21 cellular contexts compared by ENCODE assay signal in genomic region chr11:38014405-38014804, GRCh38.
DNase-seq lines count a peak whose midpoint lies in the region; ATAC-seq and TF ChIP-seq lines count a peak whose summit lies in the region.
"Had no signal": no experiment of that assay in that cellular context is flagged by ENCODE, and none has a peak within 500 bp of the region (broad histone marks: within the 10 kb centered on the region; RNA-seq: fewer than 3 reads in every experiment).

No MANE protein-coding gene starts in this region.

- H3K9me3 ChIP-seq in left lung (no peaks in the 10 kb centered on the region), aorta (ENCODE audit: control insufficient read depth, low read length) (no peaks in the 10 kb centered on the region), thyroid gland (no peaks in the 10 kb centered on the region)
- H3K9me3 ChIP-seq: body of pancreas, uterus had no signal

- TF ChIP-seq POLR2A in thyroid gland (IDR thresholded peaks at IDR 0.05): no peak

- ATAC-seq in Right ventricle myocardium superior (ENCODE audit: poor library complexity): peak; percentile 74
- peak; percentile 91 for ATAC-seq in left lung
- peak; percentile 19 for ATAC-seq in aorta (ENCODE audit: low FRiP score)
- ATAC-seq in HG02973 (IDR thresholded peaks at IDR 0.05; ENCODE audit: unreplicated experiment): no peak
- ATAC-seq: body of pancreas; left colon; stimulated activated naive CD8-positive, alpha-beta T cell treated with anti-CD3 and anti-CD28 coated beads, Interleukin-15, Interleukin-2, amounts not matched to agents 100 U/mL and 50 U/mL, for 24 hours had no signal

- no peaks in the 10 kb centered on the region for H3K27me3 Mint-ChIP-seq in chondrocyte (ENCODE audit: low read depth)
- H3K27me3 Mint-ChIP-seq: CD4-positive, alpha-beta memory T cell had no signal

- intact Hi-C loops in Right ventricle myocardium superior (cut with DNase I): no loop called here
- intact Hi-C loops in cardiac septum (cut with DNase I): no loop called here
- intact Hi-C loops in left lung (cut with DNase I): no loop called here
- intact Hi-C loops in aorta (cut with DNase I): no loop called here
- intact Hi-C loops in thyroid gland (cut with DNase I): no loop called here

- no peaks in the 10 kb centered on the region for H3K36me3 ChIP-seq in left lung
- no peaks in the 10 kb centered on the region for H3K36me3 ChIP-seq in aorta (ENCODE audit: control insufficient read depth in 1 of 2, insufficient read depth in 2 of 2, low read length in 1 of 2)
- H3K36me3 ChIP-seq in thyroid gland: no peaks in the 10 kb centered on the region
- H3K36me3 ChIP-seq: esophagus squamous epithelium, uterus had no signal

- H3K4me3 ChIP-seq in left lung: no peak overlapping the region
- H3K4me3 ChIP-seq in aorta (ENCODE audit: low read length in 2 of 2): no peak overlapping the region
- no peak overlapping the region for H3K4me3 ChIP-seq in thyroid gland (replicated peaks in 1 of 3)
- H3K4me3 ChIP-seq: body of pancreas, esophagus squamous epithelium, uterus had no signal

- no peak overlapping the region for H3K27ac ChIP-seq in left lung
- H3K27ac ChIP-seq in aorta (ENCODE audit: low read depth in 1 of 2, low read length in 2 of 2): no peak overlapping the region
- H3K27ac ChIP-seq in thyroid gland: no peak overlapping the region
- H3K27ac ChIP-seq: body of pancreas, esophagus squamous epithelium, HL-60, uterus had no signal

- H3K27ac Mint-ChIP-seq in chondrocyte (ENCODE audit: unreplicated experiment): peak overlapping the region; percentile 80
- H3K27ac Mint-ChIP-seq: CD4-positive, alpha-beta memory T cell had no signal

- peaks cover 35% of the 10 kb centered on the region for H3K4me1 Mint-ChIP-seq in chondrocyte (ENCODE audit: low read depth)
- H3K4me1 Mint-ChIP-seq: CD4-positive, alpha-beta memory T cell had no signal

- no peaks in the 10 kb centered on the region for H3K36me3 Mint-ChIP-seq in chondrocyte (ENCODE audit: low read depth)
- H3K36me3 Mint-ChIP-seq: CD4-positive, alpha-beta memory T cell had no signal

- H3K9me3 Mint-ChIP-seq in chondrocyte (ENCODE audit: low read depth): peaks cover 8% of the 10 kb centered on the region

- H3K27me3 ChIP-seq in left lung: no peaks in the 10 kb centered on the region
- H3K27me3 ChIP-seq in aorta (ENCODE audit: control insufficient read depth in 1 of 2, insufficient read depth in 2 of 2, low read length in 1 of 2): no peaks in the 10 kb centered on the region
- no peaks in the 10 kb centered on the region for H3K27me3 ChIP-seq in thyroid gland
- H3K27me3 ChIP-seq: body of pancreas, esophagus squamous epithelium, uterus had no signal

- WGBS in aorta, 2 donors: 0 to 3% methylated on average over 1 of the region's 1 CpG
- WGBS in thyroid gland, 2 donors: 4 to 12% methylated on average over 1 of the region's 1 CpG

- no peak overlapping the region for H3K4me3 Mint-ChIP-seq in chondrocyte (ENCODE audit: unreplicated experiment)
- H3K4me3 Mint-ChIP-seq: CD4-positive, alpha-beta memory T cell had no signal

- H3K4me1 ChIP-seq in left lung: peaks cover 0 to 4% of the 10 kb centered on the region in 2 donors
- H3K4me1 ChIP-seq in aorta (ENCODE audit: control insufficient read depth in 1 of 2, insufficient read depth in 2 of 2, low read length in 2 of 2): peaks cover 0 to 2% of the 10 kb centered on the region in 2 donors
- no peaks in the 10 kb centered on the region for H3K4me1 ChIP-seq in thyroid gland
- H3K4me1 ChIP-seq: body of pancreas, esophagus squamous epithelium, uterus had no signal

- no peak for TF ChIP-seq CTCF in chondrocyte (IDR thresholded peaks at IDR 0.05)
- TF ChIP-seq CTCF in left lung (IDR thresholded peaks at IDR 0.05): no peak
- TF ChIP-seq CTCF in thyroid gland (IDR thresholded peaks at IDR 0.05): no peak

- DNase-seq in Right ventricle myocardium superior: no peak
- DNase-seq in cardiac septum (ENCODE audit: low spot score): no peak
- DNase-seq in chondrocyte (ENCODE audit: low spot score): no peak
- no peak for DNase-seq in left lung
- no peak for DNase-seq in aorta
- no peak for DNase-seq in thyroid gland
- DNase-seq in AML-193 (lab: John Stamatoyannopoulos, UW): no peak
- DNase-seq: activated CD4-positive, alpha-beta T cell treated with anti-CD3 and anti-CD28 coated beads for 1 hour; activated gamma-delta T cell treated with Interleukin-2 at 50 U/mL for 16 hours; body of pancreas; CD4-positive, alpha-beta memory T cell; esophagus squamous epithelium; KBM-7; left colon; NCI-H2227 treated with DMSO at 0.1 percent for 48 hours; posterior cingulate gyrus; SIG-M5; stimulated activated naive CD8-positive, alpha-beta T cell treated with anti-CD3 and anti-CD28 coated beads, Interleukin-15, Interleukin-2, amounts not matched to agents 100 U/mL and 50 U/mL, for 24 hours; uterus had no signal
